In the genomic region with DNA sequence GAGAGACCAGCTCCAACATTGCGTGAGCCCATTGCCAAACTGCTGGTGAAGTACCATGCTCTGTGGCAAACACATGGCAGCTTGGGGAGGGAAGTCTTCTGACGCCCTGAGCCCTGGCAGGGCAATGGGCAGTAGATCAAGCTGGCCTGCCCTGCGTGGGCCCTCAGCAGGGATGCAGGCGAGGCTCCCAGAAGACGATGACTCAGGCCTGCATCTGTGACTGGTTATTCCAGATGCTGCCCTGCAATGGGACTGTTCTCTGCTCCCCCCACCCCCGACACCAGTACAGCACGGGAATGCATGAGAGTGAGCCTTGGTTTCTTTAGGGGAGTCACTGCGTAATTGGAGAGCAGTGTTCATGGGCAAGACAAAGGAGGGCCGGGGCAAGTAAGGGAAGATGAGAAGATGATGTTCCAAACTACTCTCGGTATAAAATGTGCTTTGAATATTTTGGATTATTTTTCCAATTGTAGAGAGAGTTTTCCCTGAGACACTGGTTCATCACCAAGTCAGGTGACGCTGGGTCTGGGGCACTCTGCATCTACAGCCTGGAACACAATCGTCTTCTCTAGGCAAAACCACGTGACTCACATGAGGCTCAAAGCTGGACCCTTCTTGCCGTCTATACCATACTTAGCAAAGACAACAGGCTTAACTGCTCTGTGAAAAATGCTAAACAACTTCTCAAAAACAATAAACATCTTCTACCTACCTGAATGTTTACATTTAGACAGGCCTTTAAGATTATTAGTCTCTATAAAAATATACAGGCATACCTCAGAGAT, we compare ENCODE assay signal across 16 cellular contexts.
A peak's percentile ranks its signal among the peaks of the same experiment; 100 is the strongest.
DNase-seq lines count a peak whose midpoint lies in the region; ATAC-seq, FAIRE-seq and TF ChIP-seq lines count a peak whose summit lies in the region.
"Had no signal": no experiment of that assay in that cellular context is flagged by ENCODE, and none has a peak within 500 bp of the region (broad histone marks: within the 10 kb centered on the region; RNA-seq: fewer than 3 reads in every experiment).

No MANE protein-coding gene starts in this region.

- ATAC-seq in GM18861 (IDR thresholded peaks at IDR 0.05; ENCODE audit: unreplicated experiment): no peak
- ATAC-seq: HepG2; naive thymus-derived CD4-positive, alpha-beta T cell had no signal

- TF ChIP-seq POLR2A in H54 (IDR thresholded peaks at IDR 0.05; ENCODE audit: low read depth, low read length): no peak

- DNase-seq in AG08396 (ENCODE audit: low spot score) (peak; percentile 71), H54 (ENCODE audit: insufficient read length, low spot score) (peak; percentile 65), astrocyte of the hippocampus (ENCODE audit: low read depth, low spot score) (peak; percentile 42), iris pigment epithelial cell (ENCODE audit: low read depth) (peak; percentile 50), D341Med (ENCODE audit: low spot score) (no peak), NCI-H2171 treated with DMSO at 0.1 percent for 48 hours (lab: John Stamatoyannopoulos, UW) (no peak), NCI-H1417 (lab: John Stamatoyannopoulos, UW) (no peak)
- DNase-seq: activated CD4-positive, alpha-beta memory T cell treated with anti-CD3 and anti-CD28 coated beads for 36 hours; amniotic stem cell; BE2C; erythroblast; naive thymus-derived CD4-positive, alpha-beta T cell; NCI-H69; PC-9 had no signal

- FAIRE-seq in H54 (lab: Jason Lieb, UNC): no peak
- FAIRE-seq: HepG2 had no signal

Comparison
In these comparisons a context has a peak if more than half of its experiments do, and no peak if none do; other contexts are left out.
1. DNase-seq: peak in AG08396 (single experiment), H54 (single experiment), astrocyte of the hippocampus (single experiment) and iris pigment epithelial cell (single experiment); none in D341Med (single experiment), NCI-H2171 treated with DMSO at 0.1 percent for 48 hours (single experiment) and NCI-H1417 (0 of 3).